In the genomic region with DNA sequence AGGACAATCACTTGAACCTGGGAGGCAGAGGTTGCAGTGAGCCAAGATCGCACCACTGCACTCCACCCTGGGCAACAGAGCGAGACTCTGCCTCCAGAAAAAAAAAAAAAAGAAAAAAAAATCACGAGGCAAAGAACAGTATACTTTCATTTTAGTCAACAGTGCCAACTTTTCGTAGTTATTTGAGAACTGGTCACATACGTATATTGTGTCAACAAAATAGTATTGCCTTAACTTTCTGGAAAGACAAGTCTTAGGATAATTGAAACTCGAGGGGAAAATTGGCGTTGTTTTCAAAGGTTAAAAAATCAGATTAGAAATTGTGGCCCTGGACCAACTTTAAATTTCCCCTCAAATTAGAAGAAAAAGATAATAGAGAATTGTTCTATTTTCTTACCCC, we compare ENCODE assay signal across 22 cellular contexts.
"Had no signal": no experiment of that assay in that cellular context is flagged by ENCODE, and none has a peak within 500 bp of the region (broad histone marks: within the 10 kb centered on the region; RNA-seq: fewer than 3 reads in every experiment).

No MANE protein-coding gene starts in this region.

- H3K27ac ChIP-seq: HL-60, RWPE1 had no signal

- H3K9me3 ChIP-seq: MG63, SK-N-SH had no signal

- H3K27me3 ChIP-seq: MG63 had no signal

- H3K4me2 ChIP-seq: SK-N-SH had no signal

- ATAC-seq: Panc1, T-cell had no signal

- H3K9me2 ChIP-seq: SK-N-SH had no signal

- H3K4me3 ChIP-seq: MG63 had no signal

- H3K9ac ChIP-seq: SK-N-SH had no signal

- DNase-seq: KBM-7, MG63, NCI-H1092, NCI-H1105 treated with DMSO at 0.1 percent for 48 hours, NCI-H1436, NCI-H187, NCI-H2029, NCI-H2081 treated with DMSO at 0.1 percent for 48 hours, NCI-H2171, NCI-H226, NCI-H446, NCI-H510A, NCI-H524 treated with DMSO at 0.1 percent for 48 hours, NCI-H69, NCI-H774, SHP77, SK-N-SH, SW 1271, T-cell had no signal
